32 cellular contexts compared by ENCODE assay signal in genomic region chr19:41050426-41050825, GRCh38. TPM values are rescaled to one million over a fixed set of nuclear protein-coding genes. Genes with fewer than 3 reads are reported as not detected.
"Had no signal": no experiment of that assay in that cellular context is flagged by ENCODE, and none has a peak within 500 bp of the region (broad histone marks: within the 10 kb centered on the region; RNA-seq: fewer than 3 reads in every experiment).

No MANE protein-coding gene starts in this region.

- H3K4me3 Mint-ChIP-seq: stimulated activated effector memory CD8-positive, alpha-beta T cell treated with anti-CD3 and anti-CD28 coated beads, Interleukin-12 subunit alpha, Interleukin-12 subunit beta, amount 100 ng/mL, for 72 hours; stimulated activated naive B cell treated with anti-CD40 and anti-IgM and Interleukin-4, amounts not matched to agents 10 μg/mL and 1 μg/mL and 100 μg/mL, for 72 hours; stimulated activated naive CD8-positive, alpha-beta T cell treated with anti-CD3 and anti-CD28 coated beads, Interleukin-15, amount 100 ng/mL, for 72 hours; stimulated activated naive CD8-positive, alpha-beta T cell treated with anti-CD3 and anti-CD28 coated beads, Interleukin-15, Interleukin-2, amounts not matched to agents 100 ng/mL and 50 ng/mL, for 24 hours; type B pancreatic cell had no signal

- H3K9me3 ChIP-seq: stomach, suprapubic skin, testis, thoracic aorta, thyroid gland, tibial artery, tibial nerve, transverse colon, upper lobe of left lung, upper lobe of right lung, uterus, vagina had no signal

- H3K4me1 Mint-ChIP-seq: stimulated activated effector memory CD8-positive, alpha-beta T cell treated with anti-CD3 and anti-CD28 coated beads, Interleukin-12 subunit alpha, Interleukin-12 subunit beta, amount 100 ng/mL, for 72 hours; stimulated activated naive B cell treated with anti-CD40 and anti-IgM and Interleukin-4, amounts not matched to agents 10 μg/mL and 1 μg/mL and 100 μg/mL, for 72 hours; stimulated activated naive CD8-positive, alpha-beta T cell treated with anti-CD3 and anti-CD28 coated beads, Interleukin-15, amount 100 ng/mL, for 72 hours had no signal

- H3K4me3 ChIP-seq: stomach, suprapubic skin, testis, thoracic aorta, thyroid gland, tibial artery, tibial nerve, transverse colon, upper lobe of left lung, upper lobe of right lung, uterus, vagina had no signal

- DNase-seq: stimulated activated CD4-positive, alpha-beta T cell treated with anti-CD3 and anti-CD28 coated beads, Interleukin-2, amount 100 ng/mL, for 24 hours; stimulated activated CD4-positive, alpha-beta T cell treated with anti-CD3 and anti-CD28 coated beads, Interleukin-2, amount 100 ng/mL, for 48 hours; stimulated activated CD4-positive, alpha-beta T cell treated with anti-CD3 and anti-CD28 coated beads, Interleukin-4, amount 100 ng/mL, for 1 hour; stimulated activated CD4-positive, alpha-beta T cell treated with anti-CD3 and anti-CD28 coated beads, Interleukin-4, amount 100 ng/mL, for 24 hours; stimulated activated CD4-positive, alpha-beta T cell treated with anti-CD3 and anti-CD28 coated beads, Interleukin-4, amount 100 ng/mL, for 4 hours; stimulated activated CD8-positive, alpha-beta memory T cell treated with anti-CD3 and anti-CD28 coated beads, Interleukin-4, amount 100 ng/mL, for 48 hours; stimulated activated naive B cell treated with anti-CD40 and anti-IgM and Interleukin-4, amounts not matched to agents 10 μg/mL and 1 μg/mL and 100 μg/mL, for 72 hours; stimulated activated naive CD4-positive, alpha-beta T cell; stimulated activated naive CD4-positive, alpha-beta T cell treated with Interleukin-2 at 50 U/mL for 16 hours; stimulated activated naive CD8-positive, alpha-beta T cell treated with anti-CD3 and anti-CD28 coated beads, Interleukin-15, amount 100 ng/mL, for 72 hours; stimulated activated naive CD8-positive, alpha-beta T cell treated with anti-CD3 and anti-CD28 coated beads, Interleukin-15, Interleukin-2, amounts not matched to agents 100 U/mL and 50 U/mL, for 24 hours; stomach; substantia nigra; testis; thyroid gland; tibial artery; transverse colon; trophoblast cell; upper lobe of left lung; upper lobe of right lung; uterus had no signal

- ATAC-seq: stimulated activated effector memory CD8-positive, alpha-beta T cell treated with anti-CD3 and anti-CD28 coated beads, Interleukin-12 subunit alpha, Interleukin-12 subunit beta, amount 100 ng/mL, for 72 hours; stimulated activated naive B cell treated with anti-CD40 and anti-IgM and Interleukin-4, amounts not matched to agents 10 μg/mL and 1 μg/mL and 100 μg/mL, for 72 hours; stimulated activated naive CD8-positive, alpha-beta T cell treated with anti-CD3 and anti-CD28 coated beads, Interleukin-15, amount 100 ng/mL, for 72 hours; stimulated activated naive CD8-positive, alpha-beta T cell treated with anti-CD3 and anti-CD28 coated beads, Interleukin-15, Interleukin-2, amounts not matched to agents 100 U/mL and 50 U/mL, for 24 hours; upper lobe of right lung had no signal

- H3K27ac ChIP-seq: stomach, suprapubic skin, testis, thoracic aorta, thyroid gland, tibial artery, tibial nerve, transverse colon, upper lobe of left lung, upper lobe of right lung, uterus, vagina had no signal

- H3K4me1 ChIP-seq: stomach, suprapubic skin, testis, thyroid gland, tibial artery, tibial nerve, transverse colon, upper lobe of left lung, upper lobe of right lung, uterus, vagina had no signal

- H3K36me3 ChIP-seq: stomach, suprapubic skin, thoracic aorta, thyroid gland, tibial artery, tibial nerve, transverse colon, upper lobe of left lung, upper lobe of right lung, uterus, vagina had no signal

- H3K27me3 ChIP-seq: testis, thyroid gland, tibial nerve, upper lobe of left lung, upper lobe of right lung, uterus, vagina had no signal

- H3K27ac Mint-ChIP-seq: stimulated activated effector memory CD8-positive, alpha-beta T cell treated with anti-CD3 and anti-CD28 coated beads, Interleukin-12 subunit alpha, Interleukin-12 subunit beta, amount 100 ng/mL, for 72 hours; stimulated activated naive B cell treated with anti-CD40 and anti-IgM and Interleukin-4, amounts not matched to agents 10 μg/mL and 1 μg/mL and 100 μg/mL, for 72 hours; stimulated activated naive CD8-positive, alpha-beta T cell treated with anti-CD3 and anti-CD28 coated beads, Interleukin-15, amount 100 ng/mL, for 72 hours; stimulated activated naive CD8-positive, alpha-beta T cell treated with anti-CD3 and anti-CD28 coated beads, Interleukin-15, Interleukin-2, amounts not matched to agents 100 ng/mL and 50 ng/mL, for 24 hours; type B pancreatic cell had no signal

- H3K36me3 Mint-ChIP-seq: stimulated activated effector memory CD8-positive, alpha-beta T cell treated with anti-CD3 and anti-CD28 coated beads, Interleukin-12 subunit alpha, Interleukin-12 subunit beta, amount 100 ng/mL, for 72 hours; stimulated activated naive B cell treated with anti-CD40 and anti-IgM and Interleukin-4, amounts not matched to agents 10 μg/mL and 1 μg/mL and 100 μg/mL, for 72 hours; type B pancreatic cell had no signal

- H3K9me3 Mint-ChIP-seq: stimulated activated effector memory CD8-positive, alpha-beta T cell treated with anti-CD3 and anti-CD28 coated beads, Interleukin-12 subunit alpha, Interleukin-12 subunit beta, amount 100 ng/mL, for 72 hours; stimulated activated naive B cell treated with anti-CD40 and anti-IgM and Interleukin-4, amounts not matched to agents 10 μg/mL and 1 μg/mL and 100 μg/mL, for 72 hours; stimulated activated naive CD8-positive, alpha-beta T cell treated with anti-CD3 and anti-CD28 coated beads, Interleukin-15, amount 100 ng/mL, for 72 hours; stimulated activated naive CD8-positive, alpha-beta T cell treated with anti-CD3 and anti-CD28 coated beads, Interleukin-15, Interleukin-2, amounts not matched to agents 100 ng/mL and 50 ng/mL, for 24 hours; type B pancreatic cell had no signal

RNA-seq across cellular contexts. Expression of gene CYP2A13, which starts 37.8 kb away (rescaled TPM):
- total RNA-seq: stomach, subcutaneous adipose tissue, suprapubic skin, temporal lobe, thoracic aorta, thyroid gland, tibial nerve, transverse colon, upper lobe of right lung, ureter, urinary bladder, uterus, vagina had no signal

RNA-seq across cellular contexts. Expression of gene CYP2B6, which starts 59.3 kb away (rescaled TPM):
- total RNA-seq: subcutaneous adipose tissue, temporal lobe, thoracic aorta, thyroid gland, tibial nerve, ureter, urinary bladder, uterus, vagina had no signal
